8 cellular contexts compared by ENCODE assay signal in genomic region chr13:81017525-81018152, GRCh38.
A peak's percentile ranks its signal among the peaks of the same experiment; 100 is the strongest.
DNase-seq lines count a peak whose midpoint lies in the region; ATAC-seq, FAIRE-seq and TF ChIP-seq lines count a peak whose summit lies in the region.

No MANE protein-coding gene starts in this region.

- dilution Hi-C loops in endothelial cell of umbilical vein (cut with MboI; ENCODE audit: extremely low pct_ligation_motif_present, low sequenced_read_pairs) = no loop called here

- H3K27me3 ChIP-seq in endothelial cell of umbilical vein (ENCODE audit: control insufficient read depth in 2 of 2, insufficient read depth in 2 of 2, low read length in 2 of 2) = no peaks in the 10 kb centered on the region

- no peak overlapping the region for H2AFZ ChIP-seq in endothelial cell of umbilical vein (ENCODE audit: low read depth, low read length)

- intact Hi-C loops in endothelial cell of umbilical vein (cut with micrococcal nuclease) = loop anchor here (1.0 to 10.0 kb wide), 7 partner anchors 38 to 1468 kb away; no protein-coding TSS in a partner anchor
- intact Hi-C loops in activated CD4-positive, alpha-beta memory T cell treated with anti-CD3 and anti-CD28 coated beads for 36 hours (cut with micrococcal nuclease) = loop anchor here (1.0 to 5.0 kb wide), 2 partner anchors 38 to 675 kb away; partner anchors contain the start of gene SPRY2

- H3K9me1 ChIP-seq in endothelial cell of umbilical vein (replicated peaks; ENCODE audit: control insufficient read depth, extremely low read depth, insufficient read depth, low read length) = no peaks in the 10 kb centered on the region

- CTCF ChIA-PET in AG04449 (lab: Yijun Ruan, JAX) = interaction anchor here (0.9 to 1.8 kb wide), 9 partner anchors 9 to 1593 kb away, joined by 3 to 16 read pairs (median 3); no protein-coding TSS in a partner anchor
- CTCF ChIA-PET in endothelial cell of umbilical vein (lab: Charles Lee) = interaction anchor here (0.6 to 5.5 kb wide), 68 partner anchors 8 to 1594 kb away, joined by 3 to 120 read pairs (median 4); partner anchors contain the start of gene SPRY2
- CTCF ChIA-PET in activated CD8-positive, alpha-beta memory T cell treated with anti-CD3 and anti-CD28 coated beads, Interleukin-2, amount 10 ng/mL, durations not matched to agents 7 days and 5 days (lab: Charles Lee) = interaction anchor here (0.7 to 1.6 kb wide), 6 partner anchors 12 to 1339 kb away, joined by 3 to 8 read pairs (median 4); no protein-coding TSS in a partner anchor
- CTCF ChIA-PET in activated CD4-positive, alpha-beta memory T cell treated with anti-CD3 and anti-CD28 coated beads for 36 hours (lab: Charles Lee) = interaction anchor here (0.7 to 2.1 kb wide), 6 partner anchors 39 to 1382 kb away, joined by 3 to 7 read pairs (median 3); no protein-coding TSS in a partner anchor

- H3K36me3 Mint-ChIP-seq in nephron progenitor cell (ENCODE audit: low read depth) = peaks cover 5% of the 10 kb centered on the region
- no peaks in the 10 kb centered on the region for H3K36me3 Mint-ChIP-seq in activated CD8-positive, alpha-beta memory T cell treated with anti-CD3 and anti-CD28 coated beads, Interleukin-2, amount 10 ng/mL, durations not matched to agents 7 days and 5 days
- H3K36me3 Mint-ChIP-seq in activated CD4-positive, alpha-beta memory T cell treated with anti-CD3 and anti-CD28 coated beads for 36 hours = no peaks in the 10 kb centered on the region

- H3K4me1 Mint-ChIP-seq in nephron progenitor cell = peaks cover 7% of the 10 kb centered on the region
- no peaks in the 10 kb centered on the region for H3K4me1 Mint-ChIP-seq in activated CD8-positive, alpha-beta memory T cell treated with anti-CD3 and anti-CD28 coated beads, Interleukin-2, amount 10 ng/mL, durations not matched to agents 7 days and 5 days
- H3K4me1 Mint-ChIP-seq in activated CD4-positive, alpha-beta memory T cell treated with anti-CD3 and anti-CD28 coated beads for 36 hours (ENCODE audit: low read depth) = no peaks in the 10 kb centered on the region

- POLR2A ChIA-PET in AG04449 (lab: Yijun Ruan, JAX) = no interaction called here
- POLR2A ChIA-PET in endothelial cell of umbilical vein (lab: Charles Lee) = interaction anchor here (0.6 kb wide), 1 partner anchor 1338 kb away, joined by 3 read pairs; no protein-coding TSS in a partner anchor
- POLR2A ChIA-PET in activated CD4-positive, alpha-beta memory T cell treated with anti-CD3 and anti-CD28 coated beads for 36 hours (lab: Charles Lee) = no interaction called here

- H3K27ac Mint-ChIP-seq in nephron progenitor cell = no peak overlapping the region
- H3K27ac Mint-ChIP-seq in activated CD8-positive, alpha-beta memory T cell treated with anti-CD3 and anti-CD28 coated beads, Interleukin-2, amount 10 ng/mL, durations not matched to agents 7 days and 5 days = no peak overlapping the region
- H3K27ac Mint-ChIP-seq in activated CD4-positive, alpha-beta memory T cell treated with anti-CD3 and anti-CD28 coated beads for 36 hours = no peak overlapping the region

- no peaks in the 10 kb centered on the region for H4K20me1 ChIP-seq in endothelial cell of umbilical vein (replicated peaks; ENCODE audit: control insufficient read depth, extremely low read depth, insufficient read depth, low read length)

- H3K4me2 ChIP-seq in endothelial cell of umbilical vein (ENCODE audit: insufficient read depth, low read length) = no peak overlapping the region

- H3K27ac ChIP-seq in endothelial cell of umbilical vein (ENCODE audit: insufficient read depth, low read depth, low read length) = no peak overlapping the region

- no peaks in the 10 kb centered on the region for H3K9me3 ChIP-seq in endothelial cell of umbilical vein (replicated peaks; ENCODE audit: control insufficient read depth, insufficient read depth, low read length)

- no peak overlapping the region for H3K4me3 Mint-ChIP-seq in nephron progenitor cell
- H3K4me3 Mint-ChIP-seq in activated CD8-positive, alpha-beta memory T cell treated with anti-CD3 and anti-CD28 coated beads, Interleukin-2, amount 10 ng/mL, durations not matched to agents 7 days and 5 days = no peak overlapping the region
- H3K4me3 Mint-ChIP-seq in activated CD4-positive, alpha-beta memory T cell treated with anti-CD3 and anti-CD28 coated beads for 36 hours = no peak overlapping the region

- TF ChIP-seq CTCF in AG04449 (IDR thresholded peaks at IDR 0.05; ENCODE audit: insufficient read depth, low read length, missing control alignments) = peak; percentile 17
- peak; percentile 19 to 29 for TF ChIP-seq CTCF in endothelial cell of umbilical vein (IDR thresholded peaks at IDR 0.05; ENCODE audit: extremely low read depth in 1 of 2, insufficient read depth in 1 of 2, low read depth in 1 of 2, low read length in 2 of 2)
- peak; percentile 62 for TF ChIP-seq CTCF in nephron progenitor cell (IDR thresholded peaks at IDR 0.05)

- peak; percentile 71 for FAIRE-seq in endothelial cell of umbilical vein (lab: Jason Lieb, UNC)

- peaks cover 43% of the 10 kb centered on the region for H3K9me3 Mint-ChIP-seq in nephron progenitor cell
- peaks cover 2% of the 10 kb centered on the region for H3K9me3 Mint-ChIP-seq in activated CD8-positive, alpha-beta memory T cell treated with anti-CD3 and anti-CD28 coated beads, Interleukin-2, amount 10 ng/mL, durations not matched to agents 7 days and 5 days (ENCODE audit: low read depth)
- peaks cover 16% of the 10 kb centered on the region for H3K9me3 Mint-ChIP-seq in activated CD4-positive, alpha-beta memory T cell treated with anti-CD3 and anti-CD28 coated beads for 36 hours

- no peaks in the 10 kb centered on the region for H3K36me3 ChIP-seq in endothelial cell of umbilical vein (ENCODE audit: control insufficient read depth in 2 of 2, extremely low read depth in 1 of 2, insufficient read depth in 2 of 2, low read length in 2 of 2)

- H3K4me3 ChIP-seq in AG04449 (ENCODE audit: low read depth, low read length) = no peak overlapping the region
- H3K4me3 ChIP-seq in endothelial cell of umbilical vein (replicated peaks in 1 of 3; ENCODE audit: insufficient read depth in 1 of 3, low read depth in 1 of 3, low read length in 3 of 3) = no peak overlapping the region

- no TSS peak for BruUV-seq in endothelial cell of umbilical vein (replicated peaks; lab: Mats Ljungman, UMichigan)

- no peaks in the 10 kb centered on the region for H3K79me2 ChIP-seq in endothelial cell of umbilical vein (ENCODE audit: control insufficient read depth, insufficient read depth, low read length)

- no peak for TF ChIP-seq POLR2A in endothelial cell of umbilical vein (IDR thresholded peaks at IDR 0.05; ENCODE audit: low read depth, low read length)

- ATAC-seq in GM18858 (IDR thresholded peaks at IDR 0.05; ENCODE audit: unreplicated experiment) = peak; percentile 74
- ATAC-seq in activated CD8-positive, alpha-beta memory T cell treated with anti-CD3 and anti-CD28 coated beads, Interleukin-2, amount 10 ng/mL, durations not matched to agents 7 days and 5 days = no peak

- DNase-seq in AG04449 (ENCODE audit: low read depth, low spot score) = no peak
- peak; percentile 27 for DNase-seq in HT1080 (ENCODE audit: low read depth)
- peak; percentile 74 for DNase-seq in OCI-M1 (lab: John Stamatoyannopoulos, UW)
- DNase-seq in endothelial cell of umbilical vein (ENCODE audit: low read depth, low spot score) = peak; percentile 57
- DNase-seq in nephron progenitor cell = peak; percentile 7
- no peak for DNase-seq in activated CD8-positive, alpha-beta memory T cell treated with anti-CD3 and anti-CD28 coated beads, Interleukin-2, amount 10 ng/mL, durations not matched to agents 7 days and 5 days
- no peak for DNase-seq in activated CD4-positive, alpha-beta memory T cell treated with anti-CD3 and anti-CD28 coated beads for 36 hours

- H3K27me3 Mint-ChIP-seq in nephron progenitor cell (ENCODE audit: low read depth, poor library complexity) = no peaks in the 10 kb centered on the region
- no peaks in the 10 kb centered on the region for H3K27me3 Mint-ChIP-seq in activated CD8-positive, alpha-beta memory T cell treated with anti-CD3 and anti-CD28 coated beads, Interleukin-2, amount 10 ng/mL, durations not matched to agents 7 days and 5 days
- no peaks in the 10 kb centered on the region for H3K27me3 Mint-ChIP-seq in activated CD4-positive, alpha-beta memory T cell treated with anti-CD3 and anti-CD28 coated beads for 36 hours

- peaks cover 2% of the 10 kb centered on the region for H3K4me1 ChIP-seq in endothelial cell of umbilical vein (ENCODE audit: control insufficient read depth, extremely low read depth, insufficient read depth, low read length)

- no peak overlapping the region for H3K9ac ChIP-seq in endothelial cell of umbilical vein (replicated peaks; ENCODE audit: extremely low read depth, insufficient read depth, low read length)

TF ChIP-seq in endothelial cell of umbilical vein, 7 proteins besides CTCF, POLR2A, EP300 and RAD21:
- TF ChIP-seq MYC (IDR thresholded peaks at IDR 0.05; ENCODE audit: low read depth, low read length) (no peak), JUN (IDR thresholded peaks at IDR 0.05; ENCODE audit: borderline replicate concordance, insufficient read depth, insufficient read length, low read depth) (no peak), EZH2 (IDR thresholded peaks at IDR 0.05; ENCODE audit: borderline replicate concordance, low read depth, low read length, severe bottlenecking) (no peak), GATA2 (IDR thresholded peaks at IDR 0.05; ENCODE audit: insufficient read depth, insufficient read length, low read depth, low read length) (no peak), FOS (IDR thresholded peaks at IDR 0.05; ENCODE audit: borderline replicate concordance, insufficient read depth, low read length) (no peak), POLR2AphosphoS5 (IDR thresholded peaks at IDR 0.05; ENCODE audit: insufficient read depth, low read depth, low read length) (no peak), MAX (IDR thresholded peaks at IDR 0.05; ENCODE audit: insufficient read depth, insufficient read length) (no peak)

Comparison
In these comparisons a context has a peak if more than half of its experiments do, and no peak if none do; other contexts are left out.
1. DNase-seq: peak in HT1080 (single experiment), OCI-M1 (single experiment), endothelial cell of umbilical vein (single experiment) and nephron progenitor cell (single experiment); none in AG04449 (single experiment), activated CD8-positive, alpha-beta memory T cell treated with anti-CD3 and anti-CD28 coated beads, Interleukin-2, amount 10 ng/mL, durations not matched to agents 7 days and 5 days (single experiment) and activated CD4-positive, alpha-beta memory T cell treated with anti-CD3 and anti-CD28 coated beads for 36 hours (single experiment).
2. Peak in every context shown above with its lines, with median percentiles within 50 percentile points of each other: CTCF ChIP-seq.